8 cellular contexts compared by ENCODE assay signal in genomic region chr6:30259140-30260035, GRCh38. TPM values are rescaled to one million over a fixed set of nuclear protein-coding genes. Genes with fewer than 3 reads are reported as not detected.
DNase-seq lines count a peak whose midpoint lies in the region; ATAC-seq, FAIRE-seq and TF ChIP-seq lines count a peak whose summit lies in the region.

No MANE protein-coding gene starts in this region.

- no peaks in the 10 kb centered on the region for H3K9me3 ChIP-seq in SK-N-MC (ENCODE audit: low read depth, low read length)
- H3K9me3 ChIP-seq in thyroid gland, result no peaks in the 10 kb centered on the region

- H3K27me3 Mint-ChIP-seq in osteocyte (ENCODE audit: unreplicated experiment), result peaks cover 13% of the 10 kb centered on the region

- 7% methylated on average over 15 to 26 of the region's 56 CpGs for WGBS in thyroid gland, 2 donors

- peak overlapping the region; percentile 82 to 89 for H3K27ac Mint-ChIP-seq in activated naive CD4-positive, alpha-beta T cell treated with anti-CD3 and anti-CD28 coated beads, Interleukin-2, amount 50 U/mL, for 72 hours
- peak overlapping the region; percentile 85 for H3K27ac Mint-ChIP-seq in osteocyte (ENCODE audit: unreplicated experiment)

- TF ChIP-seq CTCF in osteocyte (IDR thresholded peaks at IDR 0.05), result peak; percentile 52
- peak in 3 of 6 experiments; percentile 3 to 36 (median 16) for TF ChIP-seq CTCF in thyroid gland (IDR thresholded peaks at IDR 0.05)

- FAIRE-seq in HTR-8/SVneo (lab: Jason Lieb, UNC), result peak; percentile 79

- DNase-seq in D341Med (ENCODE audit: low spot score) (peak; percentile 90), HTR-8/SVneo (ENCODE audit: insufficient read length, low spot score) (peak; percentile 92), SK-N-MC (ENCODE audit: low read depth, low spot score) (no peak), Right ventricle myocardium inferior (ENCODE audit: missing footprints) (peak; percentile 83), osteocyte (ENCODE audit: extremely low spot score, unreplicated experiment) (peak; percentile 91), thyroid gland (peak; percentile 57 to 66)
- DNase-seq in activated naive CD4-positive, alpha-beta T cell treated with anti-CD3 and anti-CD28 coated beads, Interleukin-2, amount 50 U/mL, for 72 hours (ENCODE audit: low spot score in 2 of 2), result peak; percentile 71 to 85

- peaks cover 3 to 7% of the 10 kb centered on the region in 2 donors for H3K4me1 ChIP-seq in thyroid gland

- ATAC-seq in GM21360 (IDR thresholded peaks at IDR 0.05; ENCODE audit: unreplicated experiment) (peak; percentile 82), Right ventricle myocardium inferior (peak; percentile 94)
- ATAC-seq in activated naive CD4-positive, alpha-beta T cell treated with anti-CD3 and anti-CD28 coated beads, Interleukin-2, amount 50 U/mL, for 72 hours, result peak; percentile 92 to 96

- H3K27me3 ChIP-seq in thyroid gland, result no peaks in the 10 kb centered on the region

- peak overlapping the region; percentile 85 for H3K27ac ChIP-seq in SK-N-MC
- peak overlapping the region in 2 of 3 donors; percentile 69 to 70 for H3K27ac ChIP-seq in thyroid gland

- peak overlapping the region; percentile 54 for H3K9ac ChIP-seq in SK-N-MC (ENCODE audit: insufficient read length)

- peak overlapping the region; percentile 84 for H3K4me3 ChIP-seq in SK-N-MC
- H3K4me3 ChIP-seq in thyroid gland (replicated peaks in 1 of 3), result peak overlapping the region; percentile 27 to 95 (median 73)

- H3K9me3 Mint-ChIP-seq in activated naive CD4-positive, alpha-beta T cell treated with anti-CD3 and anti-CD28 coated beads, Interleukin-2, amount 50 U/mL, for 72 hours, result no peaks in the 10 kb centered on the region
- H3K9me3 Mint-ChIP-seq in osteocyte (ENCODE audit: unreplicated experiment), result no peaks in the 10 kb centered on the region

- H3K4me1 Mint-ChIP-seq in osteocyte (ENCODE audit: unreplicated experiment), result peaks cover 33% of the 10 kb centered on the region

- TF ChIP-seq POLR2A in thyroid gland (IDR thresholded peaks at IDR 0.05), result peak in 1 of 2 donors; percentile 34

- intact Hi-C loops in Right ventricle myocardium inferior (cut with DNase I) (no loop called here), thyroid gland (cut with DNase I) (no loop called here)

- H3K4me3 Mint-ChIP-seq in osteocyte (ENCODE audit: unreplicated experiment), result peak overlapping the region; percentile 80

- H3K36me3 ChIP-seq in SK-N-MC (ENCODE audit: insufficient read depth, low read length), result no peaks in the 10 kb centered on the region
- H3K36me3 ChIP-seq in thyroid gland, result no peaks in the 10 kb centered on the region

- peaks cover 0 to 7% of the 10 kb centered on the region in 2 donors for H3K36me3 Mint-ChIP-seq in activated naive CD4-positive, alpha-beta T cell treated with anti-CD3 and anti-CD28 coated beads, Interleukin-2, amount 50 U/mL, for 72 hours
- H3K36me3 Mint-ChIP-seq in osteocyte (ENCODE audit: unreplicated experiment), result peaks cover 5% of the 10 kb centered on the region

RNA-seq across cellular contexts. Expression of gene TRIM26, which starts 46.2 kb away (rescaled TPM):
- 10 to 100 TPM; 41.3 to 43.0 TPM for total RNA-seq in activated naive CD4-positive, alpha-beta T cell treated with anti-CD3 and anti-CD28 coated beads, Interleukin-2, amount 50 U/mL, for 72 hours
- total RNA-seq in Right ventricle myocardium inferior (20.6 TPM), osteocyte (39.8 and 41.8 TPM in 2 replicates), thyroid gland (10 to 100 TPM; 52.9 to 72.2 (median 62.4) TPM)
